ENCODE assay signal across 1 cellular context in the genomic region with DNA sequence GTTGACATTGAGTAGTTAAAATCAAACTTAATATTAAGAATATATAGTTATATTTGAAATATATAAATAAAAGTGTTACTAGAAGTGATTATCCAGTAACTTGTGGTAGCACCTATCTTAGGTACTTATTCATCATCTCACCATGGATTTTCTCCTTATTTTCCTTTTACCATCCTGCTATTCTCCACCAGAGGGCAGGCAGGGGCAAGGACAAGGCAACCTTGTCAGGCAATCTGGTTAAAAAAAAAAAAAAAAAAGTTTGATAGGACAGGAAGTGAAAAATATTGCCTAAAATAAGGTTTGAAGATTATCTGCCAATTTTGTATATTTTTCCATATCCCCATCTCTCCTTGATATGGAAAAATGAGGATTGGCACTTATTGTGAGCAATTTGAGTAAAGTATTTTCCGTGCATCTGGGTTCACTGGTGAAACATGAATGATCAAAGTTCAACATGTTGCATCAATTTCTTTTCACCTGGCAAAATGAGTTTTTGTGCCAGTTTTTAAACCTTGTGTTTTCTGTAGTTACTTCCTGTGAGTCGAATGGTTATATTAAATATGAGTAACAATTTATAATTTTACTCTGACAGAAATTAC.
A peak's percentile ranks its signal among the peaks of the same experiment; 100 is the strongest.
TF ChIP-seq lines count a peak whose summit lies in the region.

No MANE protein-coding gene starts in this region.

TF ChIP-seq in liver, 16 proteins besides CTCF, POLR2A, EP300 and RAD21 (continued from another document):
- TF ChIP-seq HNF4A (conservative IDR thresholded peaks at IDR 0.05), result peak; percentile 96 to 97
- TF ChIP-seq, protein P1, sequence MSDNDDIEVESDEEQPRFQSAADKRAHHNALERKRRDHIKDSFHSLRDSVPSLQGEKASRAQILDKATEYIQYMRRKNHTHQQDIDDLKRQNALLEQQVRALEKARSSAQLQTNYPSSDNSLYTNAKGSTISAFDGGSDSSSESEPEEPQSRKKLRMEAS (IDR thresholded peaks at IDR 0.05), result no peak
